Comparison of ENCODE assay signal across 9 cellular contexts in the genomic region with DNA sequence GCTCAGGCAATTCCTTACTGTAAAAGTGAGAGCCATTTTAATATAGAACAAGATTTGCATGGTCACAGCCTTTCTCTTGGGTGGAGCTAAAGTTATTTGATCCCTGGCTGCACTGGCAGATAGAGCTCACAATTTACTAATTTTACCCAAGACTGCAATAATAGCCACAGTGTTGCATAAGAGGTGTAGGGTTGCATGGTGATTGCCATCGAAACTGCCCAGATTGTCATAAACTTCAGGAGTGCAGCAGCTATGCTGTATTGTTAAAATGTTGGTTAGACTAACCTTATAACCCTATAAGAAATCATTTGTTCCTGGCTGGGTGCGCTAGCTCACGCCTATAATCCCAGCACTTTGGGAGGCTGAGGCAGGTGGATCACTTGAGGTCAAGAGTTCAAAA. TPM values are rescaled to one million over a fixed set of nuclear protein-coding genes. Genes with fewer than 3 reads are reported as not detected.
DNase-seq lines count a peak whose midpoint lies in the region; ATAC-seq and TF ChIP-seq lines count a peak whose summit lies in the region.
"Had no signal": no experiment of that assay in that cellular context is flagged by ENCODE, and none has a peak within 500 bp of the region (broad histone marks: within the 10 kb centered on the region; RNA-seq: fewer than 3 reads in every experiment).

No MANE protein-coding gene starts in this region.

- DNase-seq in NK-92 treated with Interleukin-12 subunit alpha and Interleukin-12 subunit beta, amount 100 ng/mL, for 24 hours (lab: John Stamatoyannopoulos, UW), result peak; percentile 5
- DNase-seq in NK-92 (lab: John Stamatoyannopoulos, UW; ENCODE audit: unreplicated experiment), result no peak
- peak; percentile 64 for DNase-seq in RPMI7951 (ENCODE audit: low read depth)
- DNase-seq in upper lobe of right lung, result no peak
- no peak for DNase-seq in T-helper 17 cell
- DNase-seq in activated CD4-positive, alpha-beta T cell treated with anti-CD3 and anti-CD28 coated beads, Interleukin-2, amount 50 U/mL, for 1 hour, result no peak
- DNase-seq: effector memory CD4-positive, alpha-beta T cell had no signal

- H3K27ac ChIP-seq in gastroesophageal sphincter (peak overlapping the region in 3 of 4 donors; percentile 39 to 61 (median 59)), upper lobe of right lung (peak overlapping the region; percentile 70)

- ATAC-seq in gastroesophageal sphincter (peak; percentile 45), upper lobe of right lung (peak; percentile 78), HG02840 (IDR thresholded peaks at IDR 0.05; ENCODE audit: low FRiP score, unreplicated experiment) (no peak), T-helper 17 cell (no peak)

- H3K4me1 ChIP-seq in gastroesophageal sphincter (peaks cover 13 to 83% (median 23%) of the 10 kb centered on the region in 3 donors), upper lobe of right lung (peaks cover 45% of the 10 kb centered on the region)

- 79 to 82% methylated on average over 2 to 3 of the region's 3 CpGs for WGBS in gastroesophageal sphincter (ENCODE audit: low coverage in 1 of 2), 2 donors

- no peak for TF ChIP-seq CTCF in gastroesophageal sphincter (IDR thresholded peaks at IDR 0.05)
- TF ChIP-seq CTCF in upper lobe of right lung (IDR thresholded peaks at IDR 0.05), result no peak

- H3K27ac Mint-ChIP-seq in T-helper 17 cell, result no peak overlapping the region

- no peak for TF ChIP-seq POLR2A in gastroesophageal sphincter (IDR thresholded peaks at IDR 0.05)

- H3K27me3 ChIP-seq in gastroesophageal sphincter, result no peaks in the 10 kb centered on the region
- no peaks in the 10 kb centered on the region for H3K27me3 ChIP-seq in upper lobe of right lung

- no peaks in the 10 kb centered on the region for H3K36me3 Mint-ChIP-seq in T-helper 17 cell (ENCODE audit: low read depth)

- H3K36me3 ChIP-seq in gastroesophageal sphincter, result peaks cover 0 to 31% of the 10 kb centered on the region in 2 donors
- H3K36me3 ChIP-seq in upper lobe of right lung, result peaks cover 17% of the 10 kb centered on the region

- no peaks in the 10 kb centered on the region for H3K9me3 ChIP-seq in gastroesophageal sphincter
- no peaks in the 10 kb centered on the region for H3K9me3 ChIP-seq in upper lobe of right lung
- no peaks in the 10 kb centered on the region for H3K9me3 ChIP-seq in T-helper 17 cell (ENCODE audit: control insufficient read depth, low read length, poor library complexity, severe bottlenecking)

- H3K4me3 ChIP-seq in gastroesophageal sphincter (no peak overlapping the region), upper lobe of right lung (no peak overlapping the region)

- no peak overlapping the region for H3K4me3 Mint-ChIP-seq in T-helper 17 cell

- H3K27me3 Mint-ChIP-seq in T-helper 17 cell, result no peaks in the 10 kb centered on the region

- peaks cover 25% of the 10 kb centered on the region for H3K4me1 Mint-ChIP-seq in T-helper 17 cell

- intact Hi-C loops in upper lobe of right lung (cut with DNase I), result no loop called here

- no peak for TF ChIP-seq EP300 in gastroesophageal sphincter (IDR thresholded peaks at IDR 0.05)

RNA-seq across cellular contexts. Expression of a gene that starts 50.0 kb away (rescaled TPM):
- 62.7 and 66.2 TPM in 2 replicates for total RNA-seq in RPMI7951 (2014; rRNA removed; shearing (Covaris generic))
- total RNA-seq in gastroesophageal sphincter (100 to 1,000 TPM; 433 to 615 (median 440) TPM), upper lobe of right lung (148 TPM), T-helper 17 cell (100 to 1,000 TPM in 1 of 2 donors, 10 to 100 TPM in 1; 79.1 to 245 TPM)

Comparison
In these comparisons a context has a peak if more than half of its experiments do, and no peak if none do; other contexts are left out.
1. DNase-seq: peak in NK-92 treated with Interleukin-12 subunit alpha and Interleukin-12 subunit beta, amount 100 ng/mL, for 24 hours (single experiment) and RPMI7951 (single experiment); none in NK-92 (single experiment), upper lobe of right lung (single experiment), T-helper 17 cell (0 of 3) and activated CD4-positive, alpha-beta T cell treated with anti-CD3 and anti-CD28 coated beads, Interleukin-2, amount 50 U/mL, for 1 hour (single experiment).
2. ATAC-seq: peak in gastroesophageal sphincter (single experiment) and upper lobe of right lung (single experiment); none in HG02840 (single experiment) and T-helper 17 cell (single experiment).